ENCODE assay signal across 22 cellular contexts in genomic region chr2:100959225-100959880, GRCh38. TPM values are rescaled to one million over a fixed set of nuclear protein-coding genes. Genes with fewer than 3 reads are reported as not detected.
A peak's percentile ranks its signal among the peaks of the same experiment; 100 is the strongest.
DNase-seq lines count a peak whose midpoint lies in the region; ATAC-seq and TF ChIP-seq lines count a peak whose summit lies in the region.
"Had no signal": no experiment of that assay in that cellular context is flagged by ENCODE, and none has a peak within 500 bp of the region (broad histone marks: within the 10 kb centered on the region; RNA-seq: fewer than 3 reads in every experiment).

No MANE protein-coding gene starts in this region.

- DNase-seq in EL: peak; percentile 77
- peak; percentile 75 for DNase-seq in MM.1S
- DNase-seq in pulmonary artery endothelial cell (ENCODE audit: low read depth, low spot score): peak; percentile 41
- no peak for DNase-seq in NCI-H510A (lab: John Stamatoyannopoulos, UW)
- no peak for DNase-seq in posterior cingulate gyrus
- DNase-seq: activated CD8-positive, alpha-beta T cell treated with anti-CD3 and anti-CD28 coated beads for 36 hours; activated naive CD8-positive, alpha-beta T cell treated with anti-CD3 and anti-CD28 coated beads for 36 hours; activated T-cell treated with anti-CD3 and anti-CD28 coated beads, Interleukin-2, amount 50 U/mL, for 72 hours; effector CD4-positive, alpha-beta T cell; GOT3; hypothalamus; KG1; mucosa of descending colon; NCI-H1417; NCI-H2227 treated with DMSO at 0.1 percent for 48 hours; NK-92 treated with Interleukin-12 subunit alpha and Interleukin-12 subunit beta, amount 100 ng/mL, for 24 hours; occipital lobe; WERI-Rb-1 had no signal

- peak overlapping the region; percentile 38 for H3K4me3 ChIP-seq in MM.1S (ENCODE audit: low read length)
- H3K4me3 ChIP-seq: mucosa of descending colon had no signal

- no peak for TF ChIP-seq CTCF in MM.1S (IDR thresholded peaks at IDR 0.05; ENCODE audit: low read length)

- no peaks in the 10 kb centered on the region for H3K9me2 ChIP-seq in MM.1S (replicated peaks; ENCODE audit: insufficient read depth, low read length)

- intact Hi-C loops in posterior cingulate gyrus (cut with DNase I): no loop called here

- peak; percentile 41 for ATAC-seq in esophagus mucosa
- ATAC-seq in GM21528 (IDR thresholded peaks at IDR 0.05; ENCODE audit: low FRiP score, unreplicated experiment): no peak
- ATAC-seq in HG02678 (IDR thresholded peaks at IDR 0.05; ENCODE audit: unreplicated experiment): no peak
- ATAC-seq: activated CD8-positive, alpha-beta T cell treated with anti-CD3 and anti-CD28 coated beads for 36 hours; activated T-cell treated with anti-CD3 and anti-CD28 coated beads, Interleukin-2, amount 50 U/mL, for 72 hours; mucosa of descending colon had no signal

- peak overlapping the region; percentile 60 for H3K27ac ChIP-seq in MM.1S (ENCODE audit: low read length)
- H3K27ac ChIP-seq: RWPE1, WERI-Rb-1 had no signal

- no peaks in the 10 kb centered on the region for H3K9me3 ChIP-seq in MM.1S (replicated peaks; ENCODE audit: insufficient read depth, low read length)
- H3K9me3 ChIP-seq: mucosa of descending colon had no signal

- H3K27me3 ChIP-seq in MM.1S (replicated peaks; ENCODE audit: insufficient read depth, low read length): no peaks in the 10 kb centered on the region

- peak overlapping the region; percentile 39 for H2AFZ ChIP-seq in MM.1S (ENCODE audit: low read length)

- peaks cover 25% of the 10 kb centered on the region for H3K4me1 ChIP-seq in MM.1S (ENCODE audit: low read length)

- peaks cover 9% of the 10 kb centered on the region for H3F3A ChIP-seq in MM.1S (ENCODE audit: insufficient read depth, low read length)

- H3K9ac ChIP-seq in MM.1S (ENCODE audit: low read length): peak overlapping the region; percentile 32

- H3K4me2 ChIP-seq in MM.1S (ENCODE audit: low read depth, low read length): peak overlapping the region; percentile 75

- H3K79me2 ChIP-seq in MM.1S (ENCODE audit: low read length): no peaks in the 10 kb centered on the region

- H3K36me3 ChIP-seq in MM.1S (replicated peaks; ENCODE audit: insufficient read depth, low read length): no peaks in the 10 kb centered on the region
- H3K36me3 ChIP-seq: WERI-Rb-1 had no signal

- no peaks in the 10 kb centered on the region for H4K20me1 ChIP-seq in MM.1S (ENCODE audit: insufficient read depth, low read length)

RNA-seq across cellular contexts. Expression of gene RPL31, which starts 42.7 kb away (rescaled TPM):
- total RNA-seq in esophagus mucosa (1,141 TPM), pulmonary artery endothelial cell (1,062 and 1,689 TPM in 2 replicates)

Comparison
In these comparisons a context has a peak if more than half of its experiments do, and no peak if none do; other contexts are left out.
1. DNase-seq: peak in EL (single experiment), MM.1S (single experiment) and pulmonary artery endothelial cell (single experiment); none in NCI-H510A (single experiment) and posterior cingulate gyrus (0 of 10).